1 cellular context compared by ENCODE assay signal in genomic region chr19:55279773-55280643, GRCh38.
A peak's percentile ranks its signal among the peaks of the same experiment; 100 is the strongest.
TF ChIP-seq lines count a peak whose summit lies in the region.

Gene HSPBP1, minus strand, starts transcription at chr19:55280110. Its CDS starts 502 bp downstream, at chr19:55279608.

TF ChIP-seq in A549, 52 proteins besides CTCF, POLR2A, EP300 and RAD21 (continued from another document):
- no peak for TF ChIP-seq REST (IDR thresholded peaks at IDR 0.05)
- 0 out of 2 replicates have a peak, but pooled peaks have one; percentile 23 for TF ChIP-seq MYC (IDR thresholded peaks at IDR 0.05; ENCODE audit: borderline replicate concordance, low read length)
- no peak for TF ChIP-seq JUNB (IDR thresholded peaks at IDR 0.05)
- TF ChIP-seq HDAC2 (IDR thresholded peaks at IDR 0.05), result 0 out of 2 replicates have a peak, but pooled peaks have one; percentile 36
- TF ChIP-seq HES2 (IDR thresholded peaks at IDR 0.05), result no peak
- no peak for TF ChIP-seq RARB (CRISPR knock-in tag; IDR thresholded peaks at IDR 0.05)
- peak; percentile 96 for TF ChIP-seq KDM5A (IDR thresholded peaks at IDR 0.05)
- TF ChIP-seq ESRRA (IDR thresholded peaks at IDR 0.05; ENCODE audit: borderline replicate concordance, low read length), result no peak
- no peak for TF ChIP-seq EHMT2 (IDR thresholded peaks at IDR 0.05; ENCODE audit: low read depth)
- TF ChIP-seq MAZ (IDR thresholded peaks at IDR 0.05; ENCODE audit: borderline replicate concordance, low read depth, low read length), result no peak
TF ChIP-seq in A549: peak in this region for 10.
